ENCODE assay signal across 20 cellular contexts in genomic region chr6:46867411-46867810, GRCh38. TPM values are rescaled to one million over a fixed set of nuclear protein-coding genes. Genes with fewer than 3 reads are reported as not detected.
"Had no signal": no experiment of that assay in that cellular context is flagged by ENCODE, and none has a peak within 500 bp of the region (broad histone marks: within the 10 kb centered on the region; RNA-seq: fewer than 3 reads in every experiment).

No MANE protein-coding gene starts in this region.

- H3K27ac Mint-ChIP-seq: naive thymus-derived CD8-positive, alpha-beta T cell; stimulated activated naive B cell treated with anti-CD40 and anti-IgM and Interleukin-4, amounts not matched to agents 10 μg/mL and 1 μg/mL and 100 μg/mL, for 72 hours; stimulated activated naive CD8-positive, alpha-beta T cell treated with anti-CD3 and anti-CD28 coated beads, Interleukin-15, amount 100 ng/mL, for 72 hours had no signal

- H3K9me3 Mint-ChIP-seq: naive thymus-derived CD8-positive, alpha-beta T cell; neural crest cell; stimulated activated naive CD8-positive, alpha-beta T cell treated with anti-CD3 and anti-CD28 coated beads, Interleukin-15, amount 100 ng/mL, for 72 hours had no signal

- ATAC-seq: heart left ventricle; mucosa of descending colon; naive thymus-derived CD8-positive, alpha-beta T cell; stimulated activated naive B cell treated with anti-CD40 and anti-IgM and Interleukin-4, amounts not matched to agents 10 μg/mL and 1 μg/mL and 100 μg/mL, for 72 hours; stimulated activated naive CD8-positive, alpha-beta T cell treated with anti-CD3 and anti-CD28 coated beads, Interleukin-15, amount 100 ng/mL, for 72 hours; upper lobe of right lung had no signal

- H3K4me1 ChIP-seq: heart left ventricle, sigmoid colon, testis, tibial nerve, upper lobe of right lung, vagina had no signal

- H3K9me3 ChIP-seq: heart left ventricle, mucosa of descending colon, sigmoid colon, testis, tibial nerve, upper lobe of right lung, vagina had no signal

- H3K4me3 Mint-ChIP-seq: naive thymus-derived CD8-positive, alpha-beta T cell; neural crest cell; stimulated activated naive B cell treated with anti-CD40 and anti-IgM and Interleukin-4, amounts not matched to agents 10 μg/mL and 1 μg/mL and 100 μg/mL, for 72 hours; stimulated activated naive CD8-positive, alpha-beta T cell treated with anti-CD3 and anti-CD28 coated beads, Interleukin-15, amount 100 ng/mL, for 72 hours had no signal

- H3K4me1 Mint-ChIP-seq: naive thymus-derived CD8-positive, alpha-beta T cell; neural crest cell; stimulated activated naive B cell treated with anti-CD40 and anti-IgM and Interleukin-4, amounts not matched to agents 10 μg/mL and 1 μg/mL and 100 μg/mL, for 72 hours; stimulated activated naive CD8-positive, alpha-beta T cell treated with anti-CD3 and anti-CD28 coated beads, Interleukin-15, amount 100 ng/mL, for 72 hours had no signal

- H3K27me3 ChIP-seq: heart left ventricle, testis, tibial nerve, upper lobe of right lung, vagina had no signal

- FAIRE-seq: frontal cortex had no signal

- H3K36me3 Mint-ChIP-seq: naive thymus-derived CD8-positive, alpha-beta T cell; stimulated activated naive B cell treated with anti-CD40 and anti-IgM and Interleukin-4, amounts not matched to agents 10 μg/mL and 1 μg/mL and 100 μg/mL, for 72 hours had no signal

- H3K27ac ChIP-seq: heart left ventricle, sigmoid colon, skin epidermis, testis, tibial nerve, upper lobe of right lung, vagina had no signal

- H3K36me3 ChIP-seq: sigmoid colon, tibial nerve, vagina had no signal

- DNase-seq: dermis blood vessel endothelial cell; erythroblast; heart left ventricle; hippocampal formation; mucosa of descending colon; naive thymus-derived CD8-positive, alpha-beta T cell; posterior cingulate gyrus; sigmoid colon; stimulated activated CD4-positive, alpha-beta T cell treated with anti-CD3 and anti-CD28 coated beads, Interleukin-2, amount 100 ng/mL, for 24 hours; stimulated activated CD4-positive, alpha-beta T cell treated with anti-CD3 and anti-CD28 coated beads, Interleukin-4, amount 100 ng/mL, for 4 hours; stimulated activated naive B cell treated with anti-CD40 and anti-IgM and Interleukin-4, amounts not matched to agents 10 μg/mL and 1 μg/mL and 100 μg/mL, for 72 hours; stimulated activated naive CD8-positive, alpha-beta T cell treated with anti-CD3 and anti-CD28 coated beads, Interleukin-15, amount 100 ng/mL, for 72 hours; testis; upper lobe of right lung had no signal

- H3K4me3 ChIP-seq: heart left ventricle, mucosa of descending colon, sigmoid colon, skin epidermis, testis, tibial nerve, upper lobe of right lung, vagina had no signal

RNA-seq across cellular contexts. Expression of gene ADGRF5, which starts 54.3 kb away (rescaled TPM):
- total RNA-seq: naive thymus-derived CD8-positive, alpha-beta T cell; osteocyte had no signal
